In genomic region chr19:34428549-34429285, GRCh38 we compare ENCODE assay signal across 8 cellular contexts. TPM values are rescaled to one million over a fixed set of nuclear protein-coding genes. Genes with fewer than 3 reads are reported as not detected.
DNase-seq lines count a peak whose midpoint lies in the region; TF ChIP-seq lines count a peak whose summit lies in the region.

No MANE protein-coding gene starts in this region.

- H3K27ac ChIP-seq in cardiac muscle cell (peak overlapping the region; percentile 77), parathyroid adenoma (peak overlapping the region; percentile 82)

- H3K27me3 ChIP-seq in cardiac muscle cell (no peaks in the 10 kb centered on the region), parathyroid adenoma (ENCODE audit: control insufficient read depth, insufficient read depth, low read length) (no peaks in the 10 kb centered on the region)

- DNase-seq in SIG-M5 treated with dmso at 0.1 percent for 504 hours (lab: John Stamatoyannopoulos, UW; ENCODE audit: unreplicated experiment) (peak; percentile 51), SIG-M5 (lab: John Stamatoyannopoulos, UW) (no peak), HFF-Myc (ENCODE audit: extremely low read depth, low read depth) (no peak), NB4 (ENCODE audit: low read depth) (peak; percentile 31), cardiac muscle cell (ENCODE audit: low read depth in 1 of 2, low spot score in 1 of 2) (peak; percentile 43 to 46), NCI-H1092 (lab: John Stamatoyannopoulos, UW) (no peak)
- peak; percentile 45 for DNase-seq in activated naive CD4-positive, alpha-beta T cell treated with anti-CD3 and anti-CD28 coated beads, Interleukin-2, amount 50 U/mL, for 16 hours

- TF ChIP-seq CTCF in HFF-Myc (IDR thresholded peaks at IDR 0.05; ENCODE audit: low read depth, low read length, missing control alignments) = no peak
- TF ChIP-seq CTCF in NB4 (IDR thresholded peaks at IDR 0.05; ENCODE audit: low read depth, low read length) = no peak
- TF ChIP-seq CTCF in cardiac muscle cell (IDR thresholded peaks at IDR 0.05; ENCODE audit: low read depth, low read length) = no peak
- no peak for TF ChIP-seq CTCF in parathyroid adenoma (IDR thresholded peaks at IDR 0.05)

- H2AFZ ChIP-seq in parathyroid adenoma = peak overlapping the region; percentile 97

- peak overlapping the region; percentile 91 for H3K4me3 ChIP-seq in HFF-Myc (replicated peaks; ENCODE audit: low read depth, low read length)
- H3K4me3 ChIP-seq in NB4 (ENCODE audit: low read depth, low read length) = peak overlapping the region; percentile 95
- H3K4me3 ChIP-seq in cardiac muscle cell = peak overlapping the region; percentile 72
- peak overlapping the region; percentile 92 for H3K4me3 ChIP-seq in parathyroid adenoma (ENCODE audit: low read depth, low read length)

- no peak for TF ChIP-seq POLR2A in NB4 (IDR thresholded peaks at IDR 0.05; ENCODE audit: extremely low read depth, insufficient read length)

- H3K36me3 ChIP-seq in cardiac muscle cell (peaks cover 10% of the 10 kb centered on the region), parathyroid adenoma (ENCODE audit: control insufficient read depth, insufficient read depth, low read length) (no peaks in the 10 kb centered on the region)

- peak overlapping the region; percentile 100 for H3K4me2 ChIP-seq in parathyroid adenoma (ENCODE audit: low read length)

- H3K9me3 ChIP-seq in cardiac muscle cell (ENCODE audit: low read depth) = no peaks in the 10 kb centered on the region
- H3K9me3 ChIP-seq in parathyroid adenoma (ENCODE audit: control insufficient read depth, low read length) = no peaks in the 10 kb centered on the region

- H3K79me2 ChIP-seq in parathyroid adenoma = peaks cover 41% of the 10 kb centered on the region

- H3K4me1 ChIP-seq in cardiac muscle cell (ENCODE audit: low read depth) (peaks cover 14% of the 10 kb centered on the region), parathyroid adenoma (peaks cover 5% of the 10 kb centered on the region)

- peak overlapping the region; percentile 81 for H3K9ac ChIP-seq in parathyroid adenoma

RNA-seq across cellular contexts. Expression of gene UBA2, which starts 0.5 kb away (rescaled TPM):
- total RNA-seq in cardiac muscle cell = 118 and 121 TPM in 2 replicates
- 71.9 and 95.3 TPM in 2 replicates for polyA plus RNA-seq in cardiac muscle cell

RNA-seq across cellular contexts. Expression of gene PDCD2L, which starts 24.5 kb away (rescaled TPM):
- 37.6 and 39.3 TPM in 2 replicates for total RNA-seq in cardiac muscle cell
- polyA plus RNA-seq in cardiac muscle cell = 14.9 and 25.5 TPM in 2 replicates

RNA-seq across cellular contexts. Expression of gene WTIP, which starts 52.8 kb away (rescaled TPM):
- total RNA-seq in cardiac muscle cell = 29.2 and 29.4 TPM in 2 replicates
- 12.8 and 13.6 TPM in 2 replicates for polyA plus RNA-seq in cardiac muscle cell

Comparison
In these comparisons a context has a peak if more than half of its experiments do, and no peak if none do; other contexts are left out.
1. DNase-seq: peak in SIG-M5 treated with dmso at 0.1 percent for 504 hours (single experiment), NB4 (single experiment), activated naive CD4-positive, alpha-beta T cell treated with anti-CD3 and anti-CD28 coated beads, Interleukin-2, amount 50 U/mL, for 16 hours (single experiment) and cardiac muscle cell (2 of 2); none in SIG-M5 (single experiment), HFF-Myc (single experiment) and NCI-H1092 (single experiment).
2. Peak in every context shown above with its lines, with median percentiles within 50 percentile points of each other: H3K4me3 ChIP-seq.